Comparison of ENCODE assay signal across 17 cellular contexts in the genomic region with DNA sequence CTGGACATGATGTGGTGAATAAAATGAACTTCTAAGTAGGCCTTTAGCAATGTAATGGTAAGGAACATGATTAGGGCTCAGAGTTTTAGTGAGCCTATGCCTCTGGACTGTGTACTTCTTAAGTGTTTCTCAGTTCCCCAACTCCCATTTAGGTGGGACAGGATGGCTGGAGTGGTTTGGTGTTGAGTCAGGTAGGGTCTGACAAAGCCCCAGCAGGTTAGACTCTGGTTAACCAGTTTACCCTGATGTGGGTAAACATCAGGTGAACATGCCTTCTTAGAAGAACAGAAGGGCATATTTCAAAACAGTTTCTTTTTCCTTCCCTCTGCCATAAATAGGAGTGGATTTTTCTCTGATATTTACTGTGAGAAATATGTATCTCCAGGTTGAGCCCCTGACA.
"Had no signal": no experiment of that assay in that cellular context is flagged by ENCODE, and none has a peak within 500 bp of the region (broad histone marks: within the 10 kb centered on the region; RNA-seq: fewer than 3 reads in every experiment).

No MANE protein-coding gene starts in this region.

- H3K27ac ChIP-seq: coronary artery, dorsolateral prefrontal cortex, esophagus muscularis mucosa, foreskin keratinocyte, gastroesophageal sphincter, heart left ventricle, left lung, lower lobe of right lung had no signal

- H3K9me3 ChIP-seq: esophagus muscularis mucosa, gastroesophageal sphincter, heart left ventricle, left lung, lower lobe of right lung, mucosa of descending colon had no signal

- H3K27ac Mint-ChIP-seq: mesothelial cell of epicardium had no signal

- DNase-seq: dermis blood vessel endothelial cell; dorsolateral prefrontal cortex; effector CD4-positive, alpha-beta T cell; effector memory CD4-positive, alpha-beta T cell; foreskin keratinocyte; heart left ventricle; hippocampal formation; left cardiac atrium; left ventricle myocardium superior; lower lobe of right lung; mesenchymal stem cell; mucosa of descending colon had no signal

- H3K4me3 ChIP-seq: coronary artery, dorsolateral prefrontal cortex, esophagus muscularis mucosa, gastroesophageal sphincter, heart left ventricle, left lung, lower lobe of right lung, mucosa of descending colon had no signal

- H3K4me1 ChIP-seq: esophagus muscularis mucosa, foreskin keratinocyte, gastroesophageal sphincter, heart left ventricle, left lung, lower lobe of right lung had no signal

- H3K27me3 ChIP-seq: dorsolateral prefrontal cortex, esophagus muscularis mucosa, foreskin keratinocyte, gastroesophageal sphincter, heart left ventricle, left lung had no signal

- ATAC-seq: foreskin keratinocyte, gastroesophageal sphincter, heart left ventricle, left cardiac atrium, left lung, left ventricle myocardium superior, lower lobe of right lung, mucosa of descending colon had no signal

- H3K4me3 Mint-ChIP-seq: mesothelial cell of epicardium had no signal

- H3K36me3 ChIP-seq: esophagus muscularis mucosa, gastroesophageal sphincter, heart left ventricle, left lung, lower lobe of right lung had no signal
